ENCODE assay signal across 8 cellular contexts in genomic region chr4:55397024-55397520, GRCh38. TPM values are rescaled to one million over a fixed set of nuclear protein-coding genes. Genes with fewer than 3 reads are reported as not detected.
A peak's percentile ranks its signal among the peaks of the same experiment; 100 is the strongest.
DNase-seq lines count a peak whose midpoint lies in the region; ATAC-seq, FAIRE-seq and TF ChIP-seq lines count a peak whose summit lies in the region.

No MANE protein-coding gene starts in this region.

- H3K4me2 ChIP-seq in OCI-LY7 (ENCODE audit: low read length), result peak overlapping the region; percentile 97

- peaks cover 0 to 16% (median 0%) of the 10 kb centered on the region in 5 donors for H3K36me3 Mint-ChIP-seq in naive thymus-derived CD4-positive, alpha-beta T cell

- H4K20me1 ChIP-seq in OCI-LY7 (ENCODE audit: insufficient read depth, low read length), result peaks cover 27% of the 10 kb centered on the region

- no peaks in the 10 kb centered on the region for H3K9me2 ChIP-seq in OCI-LY7 (ENCODE audit: insufficient read depth, low read length)

- H3K27ac Mint-ChIP-seq in naive thymus-derived CD4-positive, alpha-beta T cell, result peak overlapping the region; percentile 19 to 98 (median 78)

- no TSS peak for BruUV-seq in OCI-LY7 (replicated peaks; lab: Mats Ljungman, UMichigan)

- peak overlapping the region; percentile 99 for H3K4me3 ChIP-seq in OCI-LY7 (ENCODE audit: low read depth, low read length, poor library complexity, severe bottlenecking)
- peak overlapping the region; percentile 76 to 97 for H3K4me3 ChIP-seq in duodenal mucosa (ENCODE audit: low read depth in 1 of 2, low read length in 2 of 2)
- H3K4me3 ChIP-seq in naive thymus-derived CD4-positive, alpha-beta T cell (ENCODE audit: low read length), result peak overlapping the region; percentile 88

- H3K36me3 ChIP-seq in OCI-LY7 (ENCODE audit: insufficient read depth, low read length) (peaks cover 49% of the 10 kb centered on the region), duodenal mucosa (ENCODE audit: control insufficient read depth in 1 of 2, insufficient read depth in 2 of 2, low read length in 2 of 2) (peaks cover 3 to 6% of the 10 kb centered on the region in 2 donors)
- no peaks in the 10 kb centered on the region for H3K36me3 ChIP-seq in naive thymus-derived CD4-positive, alpha-beta T cell (ENCODE audit: control insufficient read depth in 2 of 3, insufficient read depth in 3 of 3, low read length in 3 of 3)

- intact Hi-C loops in OCI-LY7 (cut with micrococcal nuclease; ENCODE audit: unreplicated experiment), result loop anchor here (10.0 kb wide), 2 partner anchors 648 to 1038 kb away; partner anchors contain the start of genes PAICS and PPAT
- intact Hi-C loops in naive thymus-derived CD4-positive, alpha-beta T cell (cut with micrococcal nuclease), result loop anchor here (5.0 to 10.0 kb wide), 11 partner anchors 35 to 1580 kb away; partner anchors contain the start of genes REST (in 2 of the 2), AASDH (in 1 of the 2), CHIC2 (in 1 of the 2) and NOA1 (in 1 of the 2)

- POLR2A ChIA-PET in OCI-LY7 (lab: Charles Lee), result interaction anchor here (0.6 to 1.8 kb wide), 3 partner anchors 24 to 40 kb away, joined by 3 to 6 read pairs (median 3); no protein-coding TSS in a partner anchor
- POLR2A ChIA-PET in naive thymus-derived CD4-positive, alpha-beta T cell (lab: Charles Lee), result interaction anchor here (0.6 to 2.7 kb wide), 3 partner anchors 50 to 604 kb away, joined by 3 to 13 read pairs (median 4); no protein-coding TSS in a partner anchor

- H3K4me1 Mint-ChIP-seq in naive thymus-derived CD4-positive, alpha-beta T cell, result peaks cover 34 to 56% (median 45%) of the 10 kb centered on the region in 7 donors

- TF ChIP-seq CTCF in OCI-LY7 (conservative IDR thresholded peaks at IDR 0.05; ENCODE audit: low read length), result no peak
- no peak for TF ChIP-seq CTCF in GM13977 (IDR thresholded peaks at IDR 0.05; ENCODE audit: extremely low read depth, insufficient read depth, missing control alignments)

- no peaks in the 10 kb centered on the region for H3K27me3 Mint-ChIP-seq in naive thymus-derived CD4-positive, alpha-beta T cell

- H3K4me1 ChIP-seq in OCI-LY7 (ENCODE audit: insufficient read depth, low read length, poor library complexity, severe bottlenecking), result peaks cover 37% of the 10 kb centered on the region
- H3K4me1 ChIP-seq in duodenal mucosa (ENCODE audit: control insufficient read depth in 1 of 2, insufficient read depth in 2 of 2, low read length in 2 of 2), result peaks cover 25 to 41% of the 10 kb centered on the region in 2 donors
- peaks cover 27 to 31% of the 10 kb centered on the region in 2 donors for H3K4me1 ChIP-seq in naive thymus-derived CD4-positive, alpha-beta T cell (ENCODE audit: control insufficient read depth in 2 of 2, insufficient read depth in 2 of 2, low read length in 2 of 2)

- no peaks in the 10 kb centered on the region for H3K9me3 Mint-ChIP-seq in naive thymus-derived CD4-positive, alpha-beta T cell

- no peak overlapping the region; the same call in 1 of the 2 replicates for H2AFZ ChIP-seq in OCI-LY7 (ENCODE audit: low read length)

- no peak for DNase-seq in GM12892 (ENCODE audit: insufficient read length)
- DNase-seq in OCI-LY7 (ENCODE audit: low spot score), result peak; percentile 31
- no peak for DNase-seq in naive thymus-derived CD4-positive, alpha-beta T cell
- no peak for DNase-seq in NCI-H345 (lab: John Stamatoyannopoulos, UW)
- no peak for DNase-seq in GM13977 (ENCODE audit: low spot score)

- peaks cover 59% of the 10 kb centered on the region for H3K79me2 ChIP-seq in OCI-LY7 (ENCODE audit: insufficient read depth, low read depth, low read length)

- peak overlapping the region; percentile 85 to 96 (median 90) for H3K4me3 Mint-ChIP-seq in naive thymus-derived CD4-positive, alpha-beta T cell

- H3K9ac ChIP-seq in duodenal mucosa (ENCODE audit: low read depth in 1 of 2, low read length in 2 of 2), result peak overlapping the region; percentile 68 to 85

- no peak for ATAC-seq in naive thymus-derived CD4-positive, alpha-beta T cell
- ATAC-seq in GM18909 (IDR thresholded peaks at IDR 0.05; ENCODE audit: poor library complexity, unreplicated experiment), result no peak
- no peak for ATAC-seq in HG03571 (IDR thresholded peaks at IDR 0.05; ENCODE audit: unreplicated experiment)

- H3K27me3 ChIP-seq in duodenal mucosa (ENCODE audit: control insufficient read depth in 1 of 2, insufficient read depth in 2 of 2, low read length in 2 of 2), result no peaks in the 10 kb centered on the region
- H3K27me3 ChIP-seq in naive thymus-derived CD4-positive, alpha-beta T cell (ENCODE audit: control insufficient read depth in 2 of 2, insufficient read depth in 2 of 2, low read length in 2 of 2), result no peaks in the 10 kb centered on the region

- CTCF ChIA-PET in OCI-LY7 (lab: Charles Lee; ENCODE audit: unreplicated experiment), result no interaction called here
- CTCF ChIA-PET in naive thymus-derived CD4-positive, alpha-beta T cell (lab: Charles Lee), result interaction anchor here (0.9 kb wide), 1 partner anchor 51 kb away, joined by 3 read pairs; the partner anchor contains the start of gene SRD5A3

- FAIRE-seq in GM12892 (lab: Jason Lieb, UNC), result peak; percentile 82

- H3K9me3 ChIP-seq in OCI-LY7 (ENCODE audit: low read length) (no peaks in the 10 kb centered on the region), duodenal mucosa (ENCODE audit: control insufficient read depth in 1 of 2, low read length in 2 of 2) (no peaks in the 10 kb centered on the region)
- no peaks in the 10 kb centered on the region for H3K9me3 ChIP-seq in naive thymus-derived CD4-positive, alpha-beta T cell (ENCODE audit: control insufficient read depth in 2 of 3, low read length in 3 of 3)

- TF ChIP-seq POLR2A in GM12892 (IDR thresholded peaks at IDR 0.05; ENCODE audit: low read depth, low read length), result no peak

- in situ Hi-C loops in GM13977 (cut with MboI; ENCODE audit: low pct_unique_long_range_greater_than_20kb, low sequenced_read_pairs, unreplicated experiment), result no loop called here

- H3K27ac ChIP-seq in OCI-LY7 (ENCODE audit: low read depth, low read length, poor library complexity, severe bottlenecking), result peak overlapping the region; percentile 81
- H3K27ac ChIP-seq in duodenal mucosa (ENCODE audit: low read depth, low read length), result peak overlapping the region; percentile 98
- peak overlapping the region; percentile 45 for H3K27ac ChIP-seq in naive thymus-derived CD4-positive, alpha-beta T cell (ENCODE audit: low read depth, low read length)

RNA-seq across cellular contexts. Expression of gene TMEM165, which starts 1.3 kb away (rescaled TPM):
- polyA plus RNA-seq in GM12892 (2012; ENCODE audit: missing spikeins), result 57.9 TPM
- total RNA-seq in OCI-LY7 (2014; rRNA removed; shearing (Covaris generic)), result 67.1 and 70.8 TPM in 2 replicates
- 86.1 and 94.0 TPM in 2 replicates for total RNA-seq in OCI-LY7 (2022)
- total RNA-seq in naive thymus-derived CD4-positive, alpha-beta T cell, result 10 to 100 TPM; 53.1 to 80.9 (median 58.9) TPM
- 10 to 100 TPM; 22.9 to 26.7 TPM for polyA plus RNA-seq in naive thymus-derived CD4-positive, alpha-beta T cell

RNA-seq across cellular contexts. Expression of gene SRD5A3, which starts 51.0 kb away (rescaled TPM):
- 4.5 TPM for polyA plus RNA-seq in GM12892 (2012; ENCODE audit: missing spikeins)
- 3.9 and 5.9 TPM in 2 replicates for total RNA-seq in OCI-LY7 (2014; rRNA removed; shearing (Covaris generic))
- 11.4 and 15.3 TPM in 2 replicates for total RNA-seq in OCI-LY7 (2022)
- total RNA-seq in naive thymus-derived CD4-positive, alpha-beta T cell, result 1 to 10 TPM; 1.9 to 8.5 (median 4.5) TPM
- polyA plus RNA-seq in naive thymus-derived CD4-positive, alpha-beta T cell, result 10 to 100 TPM in 1 of 2 donors, 1 to 10 TPM in 1; 5.0 to 10.6 TPM

Comparison
In these comparisons a context has a peak if more than half of its experiments do, and no peak if none do; other contexts are left out.
1. H3K27ac ChIP-seq: peak in every context shown above with its lines; median percentile 98 in duodenal mucosa; 81 in OCI-LY7; 45 in naive thymus-derived CD4-positive, alpha-beta T cell.